Comparison of ENCODE assay signal across 8 cellular contexts in the genomic region with DNA sequence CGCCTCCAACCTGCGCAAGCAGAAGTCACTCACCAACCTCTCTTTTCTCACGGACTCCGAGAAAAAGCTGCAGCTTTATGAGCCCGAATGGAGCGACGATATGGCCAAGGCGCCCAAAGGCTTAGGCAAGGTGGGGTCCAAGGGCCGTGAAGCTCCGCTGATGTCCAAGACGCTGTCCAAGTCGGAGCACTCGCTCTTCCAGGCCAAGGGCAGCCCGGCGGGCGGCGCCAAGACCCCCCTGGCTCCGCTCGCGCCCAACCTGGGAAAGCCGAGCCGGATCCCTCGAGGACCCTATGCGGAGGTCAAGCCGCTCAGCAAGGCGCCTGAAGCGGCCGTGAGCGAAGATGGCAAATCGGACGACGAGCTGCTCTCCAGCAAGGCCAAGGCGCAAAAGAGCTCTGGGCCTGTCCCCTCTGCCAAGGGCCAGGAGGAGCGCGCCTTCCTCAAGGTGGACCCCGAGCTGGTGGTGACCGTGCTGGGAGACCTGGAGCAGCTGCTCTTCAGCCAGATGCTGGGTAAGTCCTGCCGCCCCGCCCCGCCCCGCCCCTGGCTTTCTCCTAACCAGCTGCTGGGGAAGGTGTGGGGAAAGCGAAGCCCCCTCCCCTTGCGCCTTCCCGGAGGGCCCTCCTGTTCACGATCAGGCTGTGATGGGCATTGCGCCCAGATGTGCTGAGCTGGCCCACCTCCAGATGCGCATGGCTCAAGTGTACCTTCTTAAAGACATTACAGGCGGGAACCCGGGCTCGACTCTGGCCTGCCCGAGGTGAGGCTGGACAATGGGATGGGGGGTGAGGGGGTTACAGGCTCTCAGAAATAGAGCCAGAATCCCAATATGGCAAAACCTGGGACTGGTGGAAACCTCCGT.
DNase-seq lines count a peak whose midpoint lies in the region; ATAC-seq and TF ChIP-seq lines count a peak whose summit lies in the region.

No MANE protein-coding gene starts in this region.

- peak overlapping the region; percentile 76 for H3K27ac ChIP-seq in GM23248
- no peak overlapping the region for H3K27ac ChIP-seq in spleen
- no peak overlapping the region for H3K27ac ChIP-seq in CD4-positive, alpha-beta T cell (ENCODE audit: low read depth, low read length)

- no peaks in the 10 kb centered on the region for H3K9me2 ChIP-seq in GM23248 (ENCODE audit: insufficient read depth)

- peaks cover 49% of the 10 kb centered on the region for H3K4me1 ChIP-seq in GM23248 (ENCODE audit: insufficient read depth)
- H3K4me1 ChIP-seq in spleen: peaks cover 0 to 36% (median 22%) of the 10 kb centered on the region in 6 donors

- H3K9me3 ChIP-seq in GM23248 (ENCODE audit: low read depth): no peaks in the 10 kb centered on the region
- H3K9me3 ChIP-seq in spleen: no peaks in the 10 kb centered on the region
- no peaks in the 10 kb centered on the region for H3K9me3 ChIP-seq in CD4-positive, alpha-beta T cell (ENCODE audit: control insufficient read depth, low read length)

- peaks cover 43% of the 10 kb centered on the region for H3F3A ChIP-seq in GM23248 (ENCODE audit: insufficient read depth)

- DNase-seq in GM23248: peak; percentile 59
- peak; percentile 6 for DNase-seq in SK-N-DZ (ENCODE audit: low spot score)
- DNase-seq in left ventricle myocardium superior: peak; percentile 51
- no peak for DNase-seq in spleen
- DNase-seq in cerebellar cortex (ENCODE audit: low spot score): no peak
- DNase-seq in medulla oblongata (ENCODE audit: extremely low spot score): no peak
- DNase-seq in AML-193 (lab: John Stamatoyannopoulos, UW): no peak
- DNase-seq in CD4-positive, alpha-beta T cell: no peak

- intact Hi-C loops in left ventricle myocardium superior (cut with micrococcal nuclease) (no loop called here), spleen (cut with DNase I; ENCODE audit: low total_unique reads) (no loop called here)
- intact Hi-C loops in CD4-positive, alpha-beta T cell (cut with DNase I, micrococcal nuclease): no loop called here

- H3K27me3 ChIP-seq in GM23248 (replicated peaks; ENCODE audit: insufficient read depth) (no peaks in the 10 kb centered on the region), spleen (replicated peaks in 1 of 7) (peaks cover 0 to 52% (median 23%) of the 10 kb centered on the region in 7 donors)
- peaks cover 39% of the 10 kb centered on the region for H3K27me3 ChIP-seq in CD4-positive, alpha-beta T cell (ENCODE audit: control insufficient read depth, insufficient read depth, low read length)

- H3K36me3 ChIP-seq in GM23248 (ENCODE audit: low read depth): peaks cover 3% of the 10 kb centered on the region; the same call in 1 of the 2 replicates
- H3K36me3 ChIP-seq in spleen: no peaks in the 10 kb centered on the region

- H3K4me3 Mint-ChIP-seq in CD4-positive, alpha-beta T cell: no peak overlapping the region

- peak overlapping the region; percentile 78 for H3K4me3 ChIP-seq in GM23248
- peak overlapping the region in 7 of 8 donors; percentile 10 to 66 (median 38) for H3K4me3 ChIP-seq in spleen

- no peak for TF ChIP-seq POLR2A in spleen (IDR thresholded peaks at IDR 0.05)

- H3K79me2 ChIP-seq in GM23248 (ENCODE audit: insufficient read depth): peaks cover 81% of the 10 kb centered on the region

- no peaks in the 10 kb centered on the region for H3K36me3 Mint-ChIP-seq in CD4-positive, alpha-beta T cell (ENCODE audit: low read depth)

- peak overlapping the region; percentile 98 for H3K4me2 ChIP-seq in GM23248 (ENCODE audit: unreplicated experiment)

- H2AFZ ChIP-seq in GM23248: no peak overlapping the region

- H3K9me3 Mint-ChIP-seq in CD4-positive, alpha-beta T cell: no peaks in the 10 kb centered on the region

- in situ Hi-C loops in GM23248 (cut with MboI): no loop called here

- H3K27ac Mint-ChIP-seq in CD4-positive, alpha-beta T cell: no peak overlapping the region

- POLR2A ChIA-PET in CD4-positive, alpha-beta T cell (lab: Charles Lee): no interaction called here

- 2% methylated on average over 47 of the region's 52 CpGs for WGBS in GM23248 (ENCODE audit: low coverage in 1 of 2, low lambda C conversion rate in 2 of 2, missing lambda C conversion rate in 2 of 2), 2 experiments
- 48 to 82% (median 64%) methylated on average over 18 to 52 of the region's 52 CpGs for whole genome bisulfite sequencing in spleen, 5 donors

- CTCF ChIA-PET in CD4-positive, alpha-beta T cell (lab: Charles Lee): no interaction called here

- no peaks in the 10 kb centered on the region for H4K20me1 ChIP-seq in GM23248 (ENCODE audit: insufficient read depth)

- ATAC-seq in left ventricle myocardium superior: peak; percentile 8
- ATAC-seq in CD4-positive, alpha-beta T cell (ENCODE audit: poor library complexity): no peak

- no peaks in the 10 kb centered on the region for H3K4me1 Mint-ChIP-seq in CD4-positive, alpha-beta T cell (ENCODE audit: low read depth)

- TF ChIP-seq CTCF in spleen (IDR thresholded peaks at IDR 0.05 in 8 of 11, conservative IDR thresholded peaks at IDR 0.05 in 3 of 11): no peak
- TF ChIP-seq CTCF in CD4-positive, alpha-beta T cell (IDR thresholded peaks at IDR 0.05): no peak

- H3K27me3 Mint-ChIP-seq in CD4-positive, alpha-beta T cell: peaks cover 44% of the 10 kb centered on the region

- peak overlapping the region; percentile 88 for H3K9ac ChIP-seq in GM23248

Comparison
In these comparisons a context has a peak if more than half of its experiments do, and no peak if none do; other contexts are left out.
1. DNase-seq: peak in GM23248 (single experiment), SK-N-DZ (single experiment) and left ventricle myocardium superior (single experiment); none in spleen (single experiment), cerebellar cortex (single experiment), medulla oblongata (single experiment), AML-193 (0 of 2) and CD4-positive, alpha-beta T cell (0 of 10).